In genomic region chr18:23529597-23529996, GRCh38 we compare ENCODE assay signal across 1 cellular context.
A peak's percentile ranks its signal among the peaks of the same experiment; 100 is the strongest.
TF ChIP-seq lines count a peak whose summit lies in the region.

No MANE protein-coding gene starts in this region.

TF ChIP-seq in K562, 482 proteins besides CTCF, POLR2A, EP300 and RAD21 (continues in another document):
- peak; percentile 70; the same call in 1 of the 2 replicates for TF ChIP-seq CTBP1 (IDR thresholded peaks at IDR 0.05; ENCODE audit: borderline replicate concordance)
- no peak for TF ChIP-seq SP1 (CRISPR knock-in tag; IDR thresholded peaks at IDR 0.05)
- peak; percentile 26; the same call in 1 of the 2 replicates for TF ChIP-seq HDAC2 (IDR thresholded peaks at IDR 0.05)
- no peak for TF ChIP-seq SIN3A (IDR thresholded peaks at IDR 0.05; ENCODE audit: borderline replicate concordance in 2 of 2, control insufficient read depth in 1 of 2, low read depth in 2 of 2, low read length in 2 of 2)
- TF ChIP-seq NUFIP1 (IDR thresholded peaks at IDR 0.05; ENCODE audit: partially characterized antibody), result no peak
- TF ChIP-seq ZNF282 (CRISPR knock-in tag; IDR thresholded peaks at IDR 0.05), result no peak
- TF ChIP-seq SMARCB1 (IDR thresholded peaks at IDR 0.05; ENCODE audit: insufficient read length, low read depth), result no peak
- TF ChIP-seq KDM2B (CRISPR knock-in tag; IDR thresholded peaks at IDR 0.05), result no peak
- no peak for TF ChIP-seq NR3C1 (CRISPR knock-in tag; IDR thresholded peaks at IDR 0.05)
- 0 out of 4 replicates have a peak, but pooled peaks of 1 of the 2 experiments have one; percentile 6 for TF ChIP-seq RCOR1 (IDR thresholded peaks at IDR 0.05; ENCODE audit: borderline replicate concordance in 1 of 2, low read depth in 2 of 2, low read length in 2 of 2)
- no peak for TF ChIP-seq POLR2B (IDR thresholded peaks at IDR 0.05; ENCODE audit: low read depth, partially characterized antibody)
- TF ChIP-seq CREBBP (IDR thresholded peaks at IDR 0.05; ENCODE audit: low read depth, low read length), result no peak
- TF ChIP-seq BHLHE40 (IDR thresholded peaks at IDR 0.05; ENCODE audit: low read length), result no peak
- no peak for TF ChIP-seq RBM15 (IDR thresholded peaks at IDR 0.05; ENCODE audit: insufficient read depth, low read length)
- TF ChIP-seq SREBF1 (IDR thresholded peaks at IDR 0.05; ENCODE audit: borderline replicate concordance, low read depth, low read length), result no peak
- TF ChIP-seq SRF (CRISPR knock-in tag; IDR thresholded peaks at IDR 0.05), result peak in 1 of 2 experiments; percentile 73; a peak in 1 of 4 replicates
- TF ChIP-seq HMG20B (CRISPR knock-in tag; IDR thresholded peaks at IDR 0.05), result no peak
- TF ChIP-seq ZNF639 (CRISPR knock-in tag; conservative IDR thresholded peaks at IDR 0.05 in 1 of 2, IDR thresholded peaks at IDR 0.05 in 1 of 2), result 0 out of 4 replicates have a peak, but pooled peaks of 1 of the 2 experiments have one; percentile 11
- no peak for TF ChIP-seq CBFA2T3 (IDR thresholded peaks at IDR 0.05)
- TF ChIP-seq SMARCE1 (IDR thresholded peaks at IDR 0.05), result peak; percentile 83
- TF ChIP-seq ZNF395 (CRISPR knock-in tag; IDR thresholded peaks at IDR 0.05), result no peak
- TF ChIP-seq, protein P1, sequence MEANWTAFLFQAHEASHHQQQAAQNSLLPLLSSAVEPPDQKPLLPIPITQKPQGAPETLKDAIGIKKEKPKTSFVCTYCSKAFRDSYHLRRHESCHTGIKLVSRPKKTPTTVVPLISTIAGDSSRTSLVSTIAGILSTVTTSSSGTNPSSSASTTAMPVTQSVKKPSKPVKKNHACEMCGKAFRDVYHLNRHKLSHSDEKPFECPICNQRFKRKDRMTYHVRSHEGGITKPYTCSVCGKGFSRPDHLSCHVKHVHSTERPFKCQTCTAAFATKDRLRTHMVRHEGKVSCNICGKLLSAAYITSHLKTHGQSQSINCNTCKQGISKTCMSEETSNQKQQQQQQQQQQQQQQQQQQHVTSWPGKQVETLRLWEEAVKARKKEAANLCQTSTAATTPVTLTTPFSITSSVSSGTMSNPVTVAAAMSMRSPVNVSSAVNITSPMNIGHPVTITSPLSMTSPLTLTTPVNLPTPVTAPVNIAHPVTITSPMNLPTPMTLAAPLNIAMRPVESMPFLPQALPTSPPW (CRISPR knock-in tag; IDR thresholded peaks at IDR 0.05), result 0 out of 2 replicates have a peak, but pooled peaks have one; percentile 16
- TF ChIP-seq FOXA1 (IDR thresholded peaks at IDR 0.05; ENCODE audit: borderline replicate concordance), result no peak
- 0 out of 2 replicates have a peak, but pooled peaks have one; percentile 23 for TF ChIP-seq SOX6 (IDR thresholded peaks at IDR 0.05)
- TF ChIP-seq ZNF41 (CRISPR knock-in tag; conservative IDR thresholded peaks at IDR 0.05), result no peak
- peak; percentile 75 for TF ChIP-seq MEIS2 (IDR thresholded peaks at IDR 0.05; ENCODE audit: partially characterized antibody)
- TF ChIP-seq TFAM (CRISPR knock-in tag; conservative IDR thresholded peaks at IDR 0.05), result no peak
- peak; percentile 82 for TF ChIP-seq NFE2 (IDR thresholded peaks at IDR 0.05; ENCODE audit: low read depth)
- no peak for TF ChIP-seq HNRNPK (IDR thresholded peaks at IDR 0.05; ENCODE audit: low read depth, low read length, poor library complexity, severe bottlenecking)
- no peak for TF ChIP-seq ARID3A (IDR thresholded peaks at IDR 0.05; ENCODE audit: borderline replicate concordance, low read depth, low read length)
- no peak; the same call in 1 of the 2 replicates for TF ChIP-seq STAT5A (IDR thresholded peaks at IDR 0.05; ENCODE audit: borderline replicate concordance, low read length)
- no peak for TF ChIP-seq ZNF263 (CRISPR knock-in tag; IDR thresholded peaks at IDR 0.05; ENCODE audit: borderline replicate concordance)
- no peak for TF ChIP-seq CBX3 (IDR thresholded peaks at IDR 0.05; ENCODE audit: borderline replicate concordance in 1 of 2, low read length in 2 of 2)
- TF ChIP-seq ZNF584 (CRISPR knock-in tag; IDR thresholded peaks at IDR 0.05; ENCODE audit: low read depth), result no peak
- peak; percentile 17 for TF ChIP-seq NEUROD1 (IDR thresholded peaks at IDR 0.05; ENCODE audit: borderline replicate concordance, low read depth, low read length, partially characterized antibody)
- TF ChIP-seq XRCC4 (IDR thresholded peaks at IDR 0.05; ENCODE audit: extremely low read depth, insufficient read depth, insufficient read length), result no peak
- no peak for TF ChIP-seq ZNF184 (CRISPR knock-in tag; IDR thresholded peaks at IDR 0.05)
- TF ChIP-seq NRF1 (conservative IDR thresholded peaks at IDR 0.05 in 1 of 2, IDR thresholded peaks at IDR 0.05 in 1 of 2), result no peak
- TF ChIP-seq FOXJ3 (CRISPR knock-in tag; IDR thresholded peaks at IDR 0.05), result no peak
- TF ChIP-seq ZNF75A (CRISPR knock-in tag; IDR thresholded peaks at IDR 0.05), result no peak
- TF ChIP-seq CBX5 (IDR thresholded peaks at IDR 0.05; ENCODE audit: borderline replicate concordance, low read depth), result no peak
- peak in 1 of 2 experiments; percentile 43; a peak in 1 of 4 replicates for TF ChIP-seq HDAC1 (IDR thresholded peaks at IDR 0.05)
- TF ChIP-seq ZKSCAN8 (CRISPR knock-in tag; IDR thresholded peaks at IDR 0.05), result no peak
- no peak for TF ChIP-seq TEAD1 (CRISPR knock-in tag; IDR thresholded peaks at IDR 0.05)
- no peak for TF ChIP-seq ZNF224 (CRISPR knock-in tag; IDR thresholded peaks at IDR 0.05)
- TF ChIP-seq TOE1 (IDR thresholded peaks at IDR 0.05; ENCODE audit: borderline replicate concordance), result no peak
- TF ChIP-seq TOE1 (CRISPR knock-in tag; IDR thresholded peaks at IDR 0.05; ENCODE audit: borderline replicate concordance, low read depth), result no peak
- peak; percentile 93 for TF ChIP-seq JUN (IDR thresholded peaks at IDR 0.05; ENCODE audit: borderline replicate concordance, low read depth, low read length)
- TF ChIP-seq JUN (CRISPR knock-in tag; IDR thresholded peaks at IDR 0.05; ENCODE audit: borderline replicate concordance), result no peak
- no peak for TF ChIP-seq GATAD2B (IDR thresholded peaks at IDR 0.05; ENCODE audit: borderline replicate concordance)
- no peak for TF ChIP-seq STAT6 (CRISPR knock-in tag; IDR thresholded peaks at IDR 0.05)
- peak; percentile 97 for TF ChIP-seq ATF3 (IDR thresholded peaks at IDR 0.05)
- peak; percentile 50; the same call in 1 of the 2 replicates for TF ChIP-seq ATF3 (CRISPR knock-in tag; conservative IDR thresholded peaks at IDR 0.05)
- no peak for TF ChIP-seq GATAD2A (IDR thresholded peaks at IDR 0.05)
- no peak for TF ChIP-seq MAZ (CRISPR knock-in tag; conservative IDR thresholded peaks at IDR 0.05 in 1 of 2, IDR thresholded peaks at IDR 0.05 in 1 of 2)
- TF ChIP-seq ZNF445 (CRISPR knock-in tag; IDR thresholded peaks at IDR 0.05; ENCODE audit: low read depth), result no peak
- TF ChIP-seq USF1 (CRISPR knock-in tag; IDR thresholded peaks at IDR 0.05), result no peak
- no peak for TF ChIP-seq ARHGAP35 (IDR thresholded peaks at IDR 0.05; ENCODE audit: partially characterized antibody)
- TF ChIP-seq ZNF655 (CRISPR knock-in tag; IDR thresholded peaks at IDR 0.05), result no peak
- TF ChIP-seq CREM (IDR thresholded peaks at IDR 0.05; ENCODE audit: low read depth), result peak; percentile 23; the same call in 1 of the 2 replicates
- no peak for TF ChIP-seq PURB (CRISPR knock-in tag; IDR thresholded peaks at IDR 0.05; ENCODE audit: low read depth)
- TF ChIP-seq HINFP (tag; conservative IDR thresholded peaks at IDR 0.05; ENCODE audit: low read depth), result no peak
- no peak for TF ChIP-seq MTA2 (IDR thresholded peaks at IDR 0.05; ENCODE audit: low read depth)
- peak; percentile 42 for TF ChIP-seq MAFF (IDR thresholded peaks at IDR 0.05; ENCODE audit: low read length)
